ENCODE assay signal across 28 cellular contexts in the genomic region with DNA sequence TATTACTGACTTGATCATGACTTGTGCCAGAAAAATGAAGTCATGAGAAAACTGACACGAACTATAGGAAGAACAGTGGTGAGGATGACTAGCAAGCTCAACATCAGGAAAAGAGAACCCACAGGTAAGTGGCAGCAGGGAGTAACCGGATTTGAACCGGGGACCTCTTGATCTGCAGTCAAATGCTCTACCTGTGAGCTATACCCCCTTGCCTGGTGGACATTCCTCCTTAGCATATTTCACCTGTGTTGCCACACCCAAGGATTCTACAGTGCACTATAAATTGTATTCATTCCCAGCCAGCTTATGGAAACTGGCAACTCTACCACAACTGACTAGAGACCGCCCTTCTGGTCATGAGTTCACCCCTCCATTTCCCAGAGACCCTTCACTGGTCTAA.
"Had no signal": no experiment of that assay in that cellular context is flagged by ENCODE, and none has a peak within 500 bp of the region (broad histone marks: within the 10 kb centered on the region; RNA-seq: fewer than 3 reads in every experiment).

No MANE protein-coding gene starts in this region.

- H3K4me3 ChIP-seq: SJCRH30, SK-N-MC had no signal

- H3K27ac Mint-ChIP-seq: activated CD4-positive, alpha-beta T cell treated with anti-CD3 and anti-CD28 coated beads, Interleukin-2, amount 10 ng/mL, durations not matched to agents 24 days and 14 days; activated CD8-positive, alpha-beta T cell treated with anti-CD3 and anti-CD28 coated beads for 36 hours; activated naive CD4-positive, alpha-beta T cell treated with anti-CD3 and anti-CD28 coated beads, Interleukin-2, amount 10 ng/mL, durations not matched to agents 7 days and 5 days; activated naive CD8-positive, alpha-beta T cell; activated naive CD8-positive, alpha-beta T cell treated with anti-CD3 and anti-CD28 coated beads, Interleukin-2, amount 50 U/mL, for 24 hours; activated T-helper 1 cell treated with anti-CD3 and anti-CD28 coated beads, Interleukin-12 subunit alpha, Interleukin-12 subunit beta, Interleukin-2, Interleukin-4 antibody, amounts not matched to agents 30 ng/mL and 10 ng/mL and 1 ng/mL, durations not matched to agents 14 hours and 24 hours and 36 hours had no signal

- H3K27me3 Mint-ChIP-seq: activated CD8-positive, alpha-beta T cell treated with anti-CD3 and anti-CD28 coated beads for 36 hours; activated naive CD8-positive, alpha-beta T cell; brain had no signal

- H3K9me3 Mint-ChIP-seq: activated CD4-positive, alpha-beta T cell treated with anti-CD3 and anti-CD28 coated beads, Interleukin-2, amount 10 ng/mL, durations not matched to agents 24 days and 14 days; activated CD8-positive, alpha-beta T cell treated with anti-CD3 and anti-CD28 coated beads for 36 hours; activated naive CD4-positive, alpha-beta T cell treated with anti-CD3 and anti-CD28 coated beads, Interleukin-2, amount 10 ng/mL, durations not matched to agents 7 days and 5 days; activated naive CD8-positive, alpha-beta T cell treated with anti-CD3 and anti-CD28 coated beads, Interleukin-2, amount 50 U/mL, for 24 hours; activated T-cell treated with anti-CD3 and anti-CD28 coated beads, Interleukin-2, amount 50 U/mL, for 4 hours; activated T-helper 1 cell treated with anti-CD3 and anti-CD28 coated beads, Interleukin-12 subunit alpha, Interleukin-12 subunit beta, Interleukin-2, Interleukin-4 antibody, amounts not matched to agents 30 ng/mL and 10 ng/mL and 1 ng/mL, durations not matched to agents 14 hours and 24 hours and 36 hours; brain had no signal

- H3K27me3 ChIP-seq: SJCRH30 had no signal

- DNase-seq: activated CD4-positive, alpha-beta T cell treated with anti-CD3 and anti-CD28 coated beads, Interleukin-2, amount 10 ng/mL, durations not matched to agents 24 days and 14 days; activated CD4-positive, alpha-beta T cell treated with anti-CD3 and anti-CD28 coated beads, Interleukin-2, amount 50 U/mL, for 4 hours; activated CD8-positive, alpha-beta T cell treated with anti-CD3 and anti-CD28 coated beads for 36 hours; activated effector memory CD4-positive, alpha-beta T cell treated with Interleukin-2 at 50 U/mL for 16 hours; activated naive CD4-positive, alpha-beta T cell treated with anti-CD3 and anti-CD28 coated beads, Interleukin-2, amount 10 ng/mL, durations not matched to agents 7 days and 5 days; activated naive CD8-positive, alpha-beta T cell treated with anti-CD3 and anti-CD28 coated beads, Interleukin-2, amount 50 U/mL, for 24 hours; activated T-cell treated with anti-CD3 and anti-CD28 coated beads, Interleukin-2, amount 50 U/mL, for 4 hours; anterior cingulate cortex; central memory CD4-positive, alpha-beta T cell; Karpas-422; KBM-7; NCI-H1105; NCI-H1417 treated with DMSO at 0.1 percent for 48 hours; NCI-H187 treated with DMSO at 0.1 percent for 48 hours; NCI-H2081; NCI-H2171 treated with DMSO at 0.1 percent for 48 hours; NCI-H2227 treated with DMSO at 0.1 percent for 48 hours; NCI-H446; NCI-H510A treated with DMSO at 0.1 percent for 48 hours; SHP77; SJCRH30; T1000; WERI-Rb-1 had no signal

- H3K27ac ChIP-seq: SJCRH30, SK-N-MC, WERI-Rb-1 had no signal

- H3K4me1 ChIP-seq: SJCRH30 had no signal

- H3K4me3 Mint-ChIP-seq: activated CD4-positive, alpha-beta T cell treated with anti-CD3 and anti-CD28 coated beads, Interleukin-2, amount 10 ng/mL, durations not matched to agents 24 days and 14 days; activated CD8-positive, alpha-beta T cell treated with anti-CD3 and anti-CD28 coated beads for 36 hours; activated naive CD4-positive, alpha-beta T cell treated with anti-CD3 and anti-CD28 coated beads, Interleukin-2, amount 10 ng/mL, durations not matched to agents 7 days and 5 days; activated naive CD8-positive, alpha-beta T cell; activated naive CD8-positive, alpha-beta T cell treated with anti-CD3 and anti-CD28 coated beads, Interleukin-2, amount 50 U/mL, for 24 hours; activated T-cell treated with anti-CD3 and anti-CD28 coated beads, Interleukin-2, amount 50 U/mL, for 4 hours; activated T-helper 1 cell treated with anti-CD3 and anti-CD28 coated beads, Interleukin-12 subunit alpha, Interleukin-12 subunit beta, Interleukin-2, Interleukin-4 antibody, amounts not matched to agents 30 ng/mL and 10 ng/mL and 1 ng/mL, durations not matched to agents 14 hours and 24 hours and 36 hours; brain had no signal

- H3K4me1 Mint-ChIP-seq: brain had no signal

- ATAC-seq: activated CD8-positive, alpha-beta T cell treated with anti-CD3 and anti-CD28 coated beads for 36 hours; activated naive CD8-positive, alpha-beta T cell treated with anti-CD3 and anti-CD28 coated beads, Interleukin-2, amount 50 U/mL, for 24 hours; activated T-cell treated with anti-CD3 and anti-CD28 coated beads, Interleukin-2, amount 50 U/mL, for 4 hours; Panc1 had no signal
